Comparison of ENCODE assay signal across 13 cellular contexts in genomic region chr1:94929351-94929814, GRCh38. TPM values are rescaled to one million over a fixed set of nuclear protein-coding genes. Genes with fewer than 3 reads are reported as not detected.
DNase-seq lines count a peak whose midpoint lies in the region; ATAC-seq and TF ChIP-seq lines count a peak whose summit lies in the region.
"Had no signal": no experiment of that assay in that cellular context is flagged by ENCODE, and none has a peak within 500 bp of the region (broad histone marks: within the 10 kb centered on the region; RNA-seq: fewer than 3 reads in every experiment).

No MANE protein-coding gene starts in this region.

- H3K27ac ChIP-seq in duodenal mucosa (ENCODE audit: low read depth, low read length) (no peak overlapping the region), stomach smooth muscle (ENCODE audit: low read length) (peak overlapping the region; percentile 37)

- no peaks in the 10 kb centered on the region for H3K27me3 Mint-ChIP-seq in mesothelial cell of epicardium (ENCODE audit: low read depth)

- DNase-seq in LHCN-M2 (ENCODE audit: low read depth) (peak; percentile 41), mesothelial cell of epicardium (ENCODE audit: low spot score in 2 of 2, unreplicated experiment in 2 of 2) (no peak), T-helper 2 cell (no peak), SHP77 treated with DMSO at 0.1 percent for 48 hours (lab: John Stamatoyannopoulos, UW) (no peak)
- no peak for DNase-seq in stimulated activated effector memory CD8-positive, alpha-beta T cell treated with anti-CD3 and anti-CD28 coated beads, Interleukin-12 subunit alpha, Interleukin-12 subunit beta, amount 100 ng/mL, for 72 hours (ENCODE audit: low spot score in 2 of 2)
- DNase-seq: activated T-cell treated with anti-CD3 and anti-CD28 coated beads, Interleukin-2, amount 50 U/mL, for 72 hours; EL; NCI-H1436; stimulated activated naive CD8-positive, alpha-beta T cell treated with anti-CD3 and anti-CD28 coated beads, Interleukin-15, Interleukin-2, amounts not matched to agents 100 U/mL and 50 U/mL, for 24 hours had no signal

- TF ChIP-seq CTCF in mesothelial cell of epicardium (IDR thresholded peaks at IDR 0.05; ENCODE audit: unreplicated experiment): no peak

- peak overlapping the region; percentile 78 for H3K27ac Mint-ChIP-seq in mesothelial cell of epicardium
- H3K27ac Mint-ChIP-seq in stimulated activated effector memory CD8-positive, alpha-beta T cell treated with anti-CD3 and anti-CD28 coated beads, Interleukin-12 subunit alpha, Interleukin-12 subunit beta, amount 100 ng/mL, for 72 hours: no peak overlapping the region
- H3K27ac Mint-ChIP-seq: activated T-cell treated with anti-CD3 and anti-CD28 coated beads, Interleukin-2, amount 50 U/mL, for 72 hours; dendritic cell treated with granulocyte-macrophage colony-stimulating factor and Interleukin-4, amounts not matched to agents 40 ng/mL and 50 ng/mL, for 4 days had no signal

- H3K36me3 ChIP-seq in duodenal mucosa (ENCODE audit: control insufficient read depth in 1 of 2, insufficient read depth in 2 of 2, low read length in 2 of 2) (peaks cover 0 to 10% of the 10 kb centered on the region in 2 donors), stomach smooth muscle (ENCODE audit: control insufficient read depth in 2 of 2, insufficient read depth in 2 of 2, low read length in 2 of 2) (peaks cover 4 to 8% of the 10 kb centered on the region in 2 donors)

- H3K27me3 ChIP-seq in duodenal mucosa (ENCODE audit: control insufficient read depth in 1 of 2, insufficient read depth in 2 of 2, low read length in 2 of 2) (no peaks in the 10 kb centered on the region), stomach smooth muscle (ENCODE audit: control insufficient read depth in 1 of 2, insufficient read depth in 2 of 2, low read length in 2 of 2) (no peaks in the 10 kb centered on the region)

- H3K4me3 Mint-ChIP-seq in mesothelial cell of epicardium: peak overlapping the region; percentile 40
- no peak overlapping the region for H3K4me3 Mint-ChIP-seq in stimulated activated effector memory CD8-positive, alpha-beta T cell treated with anti-CD3 and anti-CD28 coated beads, Interleukin-12 subunit alpha, Interleukin-12 subunit beta, amount 100 ng/mL, for 72 hours
- H3K4me3 Mint-ChIP-seq: activated T-cell treated with anti-CD3 and anti-CD28 coated beads, Interleukin-2, amount 50 U/mL, for 72 hours; dendritic cell treated with granulocyte-macrophage colony-stimulating factor and Interleukin-4, amounts not matched to agents 40 ng/mL and 50 ng/mL, for 4 days had no signal

- H3K9ac ChIP-seq in duodenal mucosa (ENCODE audit: low read depth in 1 of 2, low read length in 2 of 2): peak overlapping the region in 1 of 2 donors; percentile 43
- H3K9ac ChIP-seq in stomach smooth muscle (ENCODE audit: low read length in 2 of 2): peak overlapping the region in 1 of 2 donors; percentile 37

- peaks cover 15 to 34% of the 10 kb centered on the region in 2 donors for H3K4me1 ChIP-seq in duodenal mucosa (ENCODE audit: control insufficient read depth in 1 of 2, insufficient read depth in 2 of 2, low read length in 2 of 2)
- H3K4me1 ChIP-seq in stomach smooth muscle (ENCODE audit: control insufficient read depth, insufficient read depth, low read length): peaks cover 24% of the 10 kb centered on the region

- H3K36me3 Mint-ChIP-seq in mesothelial cell of epicardium: peaks cover 11% of the 10 kb centered on the region
- no peaks in the 10 kb centered on the region for H3K36me3 Mint-ChIP-seq in stimulated activated effector memory CD8-positive, alpha-beta T cell treated with anti-CD3 and anti-CD28 coated beads, Interleukin-12 subunit alpha, Interleukin-12 subunit beta, amount 100 ng/mL, for 72 hours

- H3K9me3 Mint-ChIP-seq in mesothelial cell of epicardium: no peaks in the 10 kb centered on the region
- H3K9me3 Mint-ChIP-seq in stimulated activated effector memory CD8-positive, alpha-beta T cell treated with anti-CD3 and anti-CD28 coated beads, Interleukin-12 subunit alpha, Interleukin-12 subunit beta, amount 100 ng/mL, for 72 hours: no peaks in the 10 kb centered on the region
- H3K9me3 Mint-ChIP-seq: activated T-cell treated with anti-CD3 and anti-CD28 coated beads, Interleukin-2, amount 50 U/mL, for 72 hours; dendritic cell treated with granulocyte-macrophage colony-stimulating factor and Interleukin-4, amounts not matched to agents 40 ng/mL and 50 ng/mL, for 4 days had no signal

- H3K4me3 ChIP-seq in duodenal mucosa (ENCODE audit: low read depth in 1 of 2, low read length in 2 of 2) (peak overlapping the region; percentile 55 to 74), stomach smooth muscle (ENCODE audit: low read length in 2 of 2) (peak overlapping the region; percentile 87 to 92)

- H3K9me3 ChIP-seq in duodenal mucosa (ENCODE audit: control insufficient read depth in 1 of 2, low read length in 2 of 2) (no peaks in the 10 kb centered on the region), stomach smooth muscle (ENCODE audit: control insufficient read depth in 2 of 2, low read length in 2 of 2) (no peaks in the 10 kb centered on the region)

- no peak for ATAC-seq in GM19023 (IDR thresholded peaks at IDR 0.05; ENCODE audit: unreplicated experiment)
- no peak for ATAC-seq in stimulated activated effector memory CD8-positive, alpha-beta T cell treated with anti-CD3 and anti-CD28 coated beads, Interleukin-12 subunit alpha, Interleukin-12 subunit beta, amount 100 ng/mL, for 72 hours
- ATAC-seq: activated T-cell treated with anti-CD3 and anti-CD28 coated beads, Interleukin-2, amount 50 U/mL, for 72 hours; stimulated activated naive CD8-positive, alpha-beta T cell treated with anti-CD3 and anti-CD28 coated beads, Interleukin-15, Interleukin-2, amounts not matched to agents 100 U/mL and 50 U/mL, for 24 hours had no signal

- H3K4me1 Mint-ChIP-seq in mesothelial cell of epicardium: peaks cover 47% of the 10 kb centered on the region
- peaks cover 16% of the 10 kb centered on the region for H3K4me1 Mint-ChIP-seq in stimulated activated effector memory CD8-positive, alpha-beta T cell treated with anti-CD3 and anti-CD28 coated beads, Interleukin-12 subunit alpha, Interleukin-12 subunit beta, amount 100 ng/mL, for 72 hours

RNA-seq across cellular contexts. Expression of gene CNN3, which starts 2.5 kb away (rescaled TPM):
- total RNA-seq in LHCN-M2 (2014; rRNA removed) (513 and 547 TPM in 2 replicates), mesothelial cell of epicardium (241 to 260 TPM (median 247 TPM) in 3 replicates)
- 664 TPM for polyA plus RNA-seq in LHCN-M2 (2012)
